In genomic region chr20:40291483-40291882, GRCh38 we compare ENCODE assay signal across 21 cellular contexts.
DNase-seq lines count a peak whose midpoint lies in the region; ATAC-seq, FAIRE-seq and TF ChIP-seq lines count a peak whose summit lies in the region.
"Had no signal": no experiment of that assay in that cellular context is flagged by ENCODE, and none has a peak within 500 bp of the region (broad histone marks: within the 10 kb centered on the region; RNA-seq: fewer than 3 reads in every experiment).

No MANE protein-coding gene starts in this region.

- POLR2A ChIA-PET in H1 (lab: Charles Lee; ENCODE audit: partially characterized antibody) = no interaction called here

- H2BK5ac ChIP-seq in H1 (ENCODE audit: low read depth, low read length) (no peak overlapping the region), mesenchymal stem cell (ENCODE audit: low read depth, low read length, poor library complexity, severe bottlenecking) (no peak overlapping the region)

- H2BK15ac ChIP-seq in H1 (ENCODE audit: low read length) (no peak overlapping the region), mesenchymal stem cell (ENCODE audit: low read depth, poor library complexity, severe bottlenecking) (no peak overlapping the region)

- no peak overlapping the region for H3K27ac ChIP-seq in H1 (ENCODE audit: low read depth, low read length)
- no peak overlapping the region for H3K27ac ChIP-seq in mesenchymal stem cell (ENCODE audit: low read length, poor library complexity, severe bottlenecking)
- H3K27ac ChIP-seq: 22Rv1, BLaER1, C4-2B had no signal

- H2BK120ac ChIP-seq in H1 (replicated peaks; ENCODE audit: low read depth, low read length) (no peak overlapping the region), mesenchymal stem cell (ENCODE audit: low read depth, low read length) (no peak overlapping the region)

- H3K4me3 ChIP-seq in H1 (ENCODE audit: extremely low read depth in 1 of 4, insufficient read depth in 2 of 4, low read depth in 3 of 4, low read length in 4 of 4) (no peak overlapping the region), mesenchymal stem cell (ENCODE audit: insufficient read depth in 1 of 2, low read depth in 1 of 2, low read length in 2 of 2) (no peak overlapping the region)
- H3K4me3 ChIP-seq: BLaER1, GM23338 had no signal

- TF ChIP-seq CTCF in H1 (IDR thresholded peaks at IDR 0.05; ENCODE audit: control extremely low read depth in 1 of 3, insufficient read depth in 1 of 3, low read depth in 1 of 3, low read length in 3 of 3) = no peak

- H3K4me1 ChIP-seq in H1 (replicated peaks in 1 of 4; ENCODE audit: control insufficient read depth in 3 of 4, insufficient read depth in 4 of 4, low read length in 3 of 4) (peaks cover 0 to 8% (median 5%) of the 10 kb centered on the region in 4 experiments; a peak in 5 of 7 replicates), mesenchymal stem cell (ENCODE audit: control insufficient read depth, insufficient read depth, low read depth, low read length) (no peaks in the 10 kb centered on the region)
- H3K4me1 ChIP-seq: BLaER1, Caco-2 had no signal

- TF ChIP-seq RAD21 in H1 (IDR thresholded peaks at IDR 0.05 in 1 of 2, conservative IDR thresholded peaks at IDR 0.05 in 1 of 2; ENCODE audit: low read depth in 2 of 2, low read length in 2 of 2) = no peak

- H3K79me1 ChIP-seq in H1 (ENCODE audit: low read depth, low read length) (no peaks in the 10 kb centered on the region), mesenchymal stem cell (replicated peaks; ENCODE audit: low read length, poor library complexity, severe bottlenecking) (no peaks in the 10 kb centered on the region)

- H2AK5ac ChIP-seq in H1 (ENCODE audit: low read depth, low read length) (no peak overlapping the region), mesenchymal stem cell (ENCODE audit: low read length, severe bottlenecking) (no peak overlapping the region)

- no peaks in the 10 kb centered on the region for H3K36me3 ChIP-seq in H1 (ENCODE audit: control insufficient read depth in 2 of 4, insufficient read depth in 4 of 4, low read length in 3 of 4)
- no peaks in the 10 kb centered on the region for H3K36me3 ChIP-seq in mesenchymal stem cell (ENCODE audit: control insufficient read depth in 1 of 2, insufficient read depth in 2 of 2, low read depth in 1 of 2, low read length in 2 of 2)
- H3K36me3 ChIP-seq: BLaER1 had no signal

- H3K79me2 ChIP-seq in H1 (ENCODE audit: control insufficient read depth in 1 of 2, insufficient read depth in 2 of 2, low read length in 2 of 2) = no peaks in the 10 kb centered on the region

- no peak overlapping the region for H3K18ac ChIP-seq in H1 (ENCODE audit: extremely low read depth, low read length)
- no peak overlapping the region for H3K18ac ChIP-seq in mesenchymal stem cell (ENCODE audit: low read depth in 1 of 2, low read length in 2 of 2)

- H3K23me2 ChIP-seq in H1 (ENCODE audit: low read depth, low read length) = no peaks in the 10 kb centered on the region

- no peak for TF ChIP-seq POLR2A in H1 (IDR thresholded peaks at IDR 0.05; ENCODE audit: control extremely low read depth in 1 of 2, low read depth in 2 of 2, low read length in 2 of 2)

- H4K20me1 ChIP-seq in H1 (replicated peaks in 1 of 2; ENCODE audit: control insufficient read depth in 1 of 2, insufficient read depth in 2 of 2, low read length in 2 of 2) = no peaks in the 10 kb centered on the region
- H4K20me1 ChIP-seq: BLaER1 had no signal

- H4K5ac ChIP-seq in H1 (ENCODE audit: insufficient read length, low read depth, low read length) = no peak overlapping the region

- intact Hi-C loops in Right ventricle myocardium superior (cut with DNase I) = no loop called here

- FAIRE-seq in H1 (lab: Jason Lieb, UNC) = no peak
- FAIRE-seq: A204.1, G401.6, GM19239, H54 had no signal

- no peaks in the 10 kb centered on the region for H3K9me3 ChIP-seq in H1 (ENCODE audit: insufficient read depth in 2 of 2, low read depth in 1 of 2, low read length in 1 of 2)
- peaks cover 3% of the 10 kb centered on the region for H3K9me3 ChIP-seq in mesenchymal stem cell (ENCODE audit: control insufficient read depth, low read length)
- H3K9me3 ChIP-seq: BLaER1, Caco-2 had no signal

- no peak for ATAC-seq in Right ventricle myocardium superior (ENCODE audit: poor library complexity)
- ATAC-seq: CD8-positive, alpha-beta T cell; GM23338 had no signal

- no peaks in the 10 kb centered on the region for H3K27me3 ChIP-seq in H1 (replicated peaks in 1 of 4; ENCODE audit: control insufficient read depth in 3 of 4, extremely low read depth in 1 of 4, insufficient read depth in 3 of 4, low read length in 3 of 4)
- H3K27me3 ChIP-seq in mesenchymal stem cell (ENCODE audit: control insufficient read depth in 1 of 2, insufficient read depth in 1 of 2, low read length in 2 of 2) = peaks cover 0 to 51% of the 10 kb centered on the region in 2 experiments
- H3K27me3 ChIP-seq: BLaER1 had no signal

- no peak overlapping the region for H3K9ac ChIP-seq in H1 (replicated peaks in 1 of 4; ENCODE audit: extremely low read depth in 1 of 4, low read depth in 3 of 4, low read length in 3 of 4)
- H3K9ac ChIP-seq in mesenchymal stem cell (ENCODE audit: low read length) = no peak overlapping the region
- H3K9ac ChIP-seq: BLaER1 had no signal

- H2BK12ac ChIP-seq in H1 (ENCODE audit: low read depth, low read length) (no peak overlapping the region), mesenchymal stem cell (ENCODE audit: low read length in 2 of 2) (no peak overlapping the region)

- H2AFZ ChIP-seq in H1 (ENCODE audit: low read length) = no peak overlapping the region
- H2AFZ ChIP-seq in mesenchymal stem cell (ENCODE audit: low read depth, low read length) = no peak overlapping the region
- H2AFZ ChIP-seq: GM23338 had no signal

- 95% methylated on average over 1 of the region's 1 CpG; no CpG with 5 or more reads in 1 of the 2 experiments for WGBS in H1 (ENCODE audit: extremely low coverage in 1 of 2, insufficient coverage in 1 of 2, insufficient read length in 1 of 2, insufficient replicate concordance in 2 of 2, low coverage in 1 of 2, low lambda C conversion rate in 2 of 2, missing lambda C conversion rate in 1 of 2), 2 experiments
- 78% methylated on average over 1 of the region's 1 CpG for WGBS in mesenchymal stem cell

- H4K8ac ChIP-seq in H1 (ENCODE audit: extremely low read depth, insufficient read depth, low read length) = no peak overlapping the region
- no peak overlapping the region for H4K8ac ChIP-seq in mesenchymal stem cell (ENCODE audit: low read length)

- H3K4me2 ChIP-seq in H1 (ENCODE audit: insufficient read depth in 1 of 2, low read depth in 2 of 2, low read length in 2 of 2) = no peak overlapping the region
- H3K4me2 ChIP-seq in mesenchymal stem cell (ENCODE audit: low read length, poor library complexity, severe bottlenecking) = no peak overlapping the region
- H3K4me2 ChIP-seq: BLaER1, GM23338 had no signal

- 0 out of 2 replicates have a peak overlapping the region, but pooled peaks have one; percentile 49 for H2BK20ac ChIP-seq in H1 (ENCODE audit: low read length)

- CTCF ChIA-PET in H1 (lab: Charles Lee; ENCODE audit: partially characterized antibody) = no interaction called here

- DNase-seq in M059J (ENCODE audit: low read depth) (peak; percentile 67), H1 (ENCODE audit: low read depth in 1 of 2, low spot score in 2 of 2) (no peak), myocyte (ENCODE audit: low read depth) (peak; percentile 7), stromal cell of bone marrow (ENCODE audit: low read depth) (peak; percentile 78), NCI-H2196 (lab: John Stamatoyannopoulos, UW; ENCODE audit: unreplicated experiment) (no peak), mesenchymal stem cell (no peak), Right ventricle myocardium superior (no peak)
- DNase-seq: Caco-2; CD4-positive, CD25-positive, alpha-beta regulatory T cell; CD8-positive, alpha-beta T cell; DMS153; DND-41; HCEC 1CT had no signal

- H3K56ac ChIP-seq in H1 (replicated peaks; ENCODE audit: insufficient read length, low read depth, low read length) = no peak overlapping the region

- H4K91ac ChIP-seq in H1 (replicated peaks; ENCODE audit: insufficient read length, low read length) = no peak overlapping the region
- H4K91ac ChIP-seq in mesenchymal stem cell (ENCODE audit: low read length) = no peak overlapping the region

- no peak overlapping the region for H3K14ac ChIP-seq in H1 (ENCODE audit: insufficient read length)
- H3K14ac ChIP-seq in mesenchymal stem cell (ENCODE audit: low read length in 2 of 2) = no peak overlapping the region

- no peak overlapping the region for H3K4ac ChIP-seq in H1 (replicated peaks; ENCODE audit: insufficient read length, low read depth, low read length)
- H3K4ac ChIP-seq in mesenchymal stem cell (ENCODE audit: low read depth in 1 of 2, low read length in 2 of 2) = no peak overlapping the region

- H3K23ac ChIP-seq in H1 (ENCODE audit: insufficient read length) = no peak overlapping the region
- H3K23ac ChIP-seq in mesenchymal stem cell (ENCODE audit: low read length in 2 of 2) = no peak overlapping the region

- no peak for TF ChIP-seq EP300 in H1 (IDR thresholded peaks at IDR 0.05; ENCODE audit: borderline replicate concordance in 1 of 2, low read depth in 2 of 2, low read length in 2 of 2)

TF ChIP-seq in H1, 55 proteins besides CTCF, POLR2A, EP300 and RAD21:
- no peak for TF ChIP-seq BRCA1 (IDR thresholded peaks at IDR 0.05; ENCODE audit: low read depth, low read length)
- TF ChIP-seq YY1 (IDR thresholded peaks at IDR 0.05; ENCODE audit: low read depth, low read length) = no peak
- TF ChIP-seq RFX5 (IDR thresholded peaks at IDR 0.05; ENCODE audit: borderline replicate concordance, low read depth, low read length) = no peak
- no peak for TF ChIP-seq JUN (IDR thresholded peaks at IDR 0.05; ENCODE audit: low read depth, low read length)
- TF ChIP-seq FOSL1 (IDR thresholded peaks at IDR 0.05; ENCODE audit: insufficient read depth, low read depth, low read length) = no peak
- no peak for TF ChIP-seq POU5F1 (IDR thresholded peaks at IDR 0.05; ENCODE audit: low read depth, low read length)
- TF ChIP-seq ASH2L (IDR thresholded peaks at IDR 0.05; ENCODE audit: low read length) = no peak
- no peak for TF ChIP-seq POLR2AphosphoS5 (IDR thresholded peaks at IDR 0.05; ENCODE audit: low read depth, low read length)
- TF ChIP-seq SUZ12 (IDR thresholded peaks at IDR 0.05; ENCODE audit: low read length) = no peak

Comparison
In these comparisons a context has a peak if more than half of its experiments do, and no peak if none do; other contexts are left out.
1. DNase-seq: peak in M059J (single experiment), myocyte (single experiment) and stromal cell of bone marrow (single experiment); none in H1 (0 of 2), NCI-H2196 (single experiment), mesenchymal stem cell (single experiment) and Right ventricle myocardium superior (single experiment).